9 cellular contexts compared by ENCODE assay signal in the genomic region with DNA sequence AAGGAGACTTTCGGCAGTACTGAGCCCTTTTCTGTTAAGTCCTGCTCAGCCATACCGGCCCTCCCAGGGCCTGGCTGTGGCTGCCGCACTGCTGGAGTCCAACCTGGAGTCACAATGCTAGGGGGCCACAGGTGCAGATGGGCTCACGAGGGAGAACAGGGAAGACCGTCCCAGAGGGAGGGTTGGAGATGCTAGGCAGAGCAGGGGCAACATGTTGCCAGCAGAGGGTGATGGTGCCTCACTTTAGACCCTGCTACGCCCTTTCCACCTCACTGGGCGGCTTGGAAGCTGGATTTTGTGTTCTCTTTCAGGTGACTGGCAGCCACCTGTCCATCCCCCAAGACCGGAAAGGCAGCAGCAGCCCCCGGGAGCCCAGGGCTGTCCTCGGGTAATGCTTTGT. TPM values are rescaled to one million over a fixed set of nuclear protein-coding genes. Genes with fewer than 3 reads are reported as not detected.
DNase-seq lines count a peak whose midpoint lies in the region; ATAC-seq and TF ChIP-seq lines count a peak whose summit lies in the region.
"Not testable (repeated sequence)": the region's sequence is repeated elsewhere in the genome, so short reads cannot be mapped to it uniquely, and the experiment has no call there.
"Had no signal": no experiment of that assay in that cellular context is flagged by ENCODE, and none has a peak within 500 bp of the region (broad histone marks: within the 10 kb centered on the region; RNA-seq: fewer than 3 reads in every experiment).

No MANE protein-coding gene starts in this region.

- BruUV-seq in Calu3 (replicated peaks; lab: Mats Ljungman, UMichigan): not testable (repeated sequence)

- not testable (repeated sequence) for H3K36me3 Mint-ChIP-seq in Calu3 (ENCODE audit: insufficient read depth, unreplicated experiment)

- WGBS in lung, 2 donors: 22 to 42% methylated on average over 7 to 10 of the region's 10 CpGs

- DNase-seq in Calu3: peak; percentile 14
- DNase-seq in GM20000 (ENCODE audit: low spot score): peak; percentile 53
- peak; percentile 28 for DNase-seq in NB4 (ENCODE audit: low read depth)
- DNase-seq in adipocyte (ENCODE audit: low read depth): peak; percentile 22
- DNase-seq in fibroblast of mammary gland (ENCODE audit: low read depth); lung (ENCODE audit: low spot score): not testable (repeated sequence)
- peak; percentile 41 for DNase-seq in stimulated activated CD8-positive, alpha-beta memory T cell treated with anti-CD3 and anti-CD28 coated beads, Interleukin-4, amount 100 ng/mL, for 48 hours

- H3K4me1 ChIP-seq in adipocyte (ENCODE audit: control insufficient read depth, insufficient read depth, low read length); lung (ENCODE audit: control insufficient read depth in 2 of 2, insufficient read depth in 2 of 2, low read length in 2 of 2): not testable (repeated sequence)

- H3K4me3 Mint-ChIP-seq in Calu3 (ENCODE audit: low read depth, unreplicated experiment): not testable (repeated sequence)

- not testable (repeated sequence) for H3K27me3 Mint-ChIP-seq in Calu3 (ENCODE audit: unreplicated experiment)

- not testable (repeated sequence) for H3K9me3 ChIP-seq in adipocyte (ENCODE audit: control insufficient read depth, low read length); lung (ENCODE audit: control insufficient read depth in 2 of 2, insufficient read depth in 1 of 2, low read length in 1 of 2)

- not testable (repeated sequence) for H3K4me1 Mint-ChIP-seq in Calu3 (ENCODE audit: low read depth, unreplicated experiment)

- not testable (repeated sequence) for TF ChIP-seq POLR2A in NB4 (IDR thresholded peaks at IDR 0.05; ENCODE audit: extremely low read depth, insufficient read length)

- intact Hi-C loops in Calu3 (cut with micrococcal nuclease; ENCODE audit: unreplicated experiment): not testable (repeated sequence)

- not testable (repeated sequence) for TF ChIP-seq CTCF in Calu3 (IDR thresholded peaks at IDR 0.05; ENCODE audit: unreplicated experiment)
- TF ChIP-seq CTCF in GM20000 (IDR thresholded peaks at IDR 0.05; ENCODE audit: extremely low read depth, missing control alignments): peak; percentile 22
- peak; percentile 38 for TF ChIP-seq CTCF in NB4 (IDR thresholded peaks at IDR 0.05; ENCODE audit: low read depth, low read length)
- TF ChIP-seq CTCF in fibroblast of mammary gland (conservative IDR thresholded peaks at IDR 0.05; ENCODE audit: control insufficient read depth, insufficient read depth, low read depth, low read length): peak; percentile 13
- peak; percentile 19 for TF ChIP-seq CTCF in lung (IDR thresholded peaks at IDR 0.05; ENCODE audit: control extremely low read depth, extremely low read depth)

- H3K27ac Mint-ChIP-seq in Calu3 (ENCODE audit: unreplicated experiment): not testable (repeated sequence)

- not testable (repeated sequence) for H3K9ac ChIP-seq in adipocyte (ENCODE audit: low read length)

- peak; percentile 88 for ATAC-seq in SK-N-SH treated with all-trans-retinoic acid at 6 μM for 48 hours
- ATAC-seq in lung (ENCODE audit: insufficient read depth, low FRiP score): not testable (repeated sequence)

- not testable (repeated sequence) for H3K36me3 ChIP-seq in adipocyte (ENCODE audit: control insufficient read depth, insufficient read depth, low read length, severe bottlenecking); lung (ENCODE audit: control insufficient read depth in 2 of 2, insufficient read depth in 2 of 2, low read length in 2 of 2)

- CTCF ChIA-PET in Calu3 (lab: Charles Lee): interaction anchor here (0.6 kb wide), 1 partner anchor 240 kb away, joined by 3 read pairs; no protein-coding TSS in a partner anchor

- not testable (repeated sequence) for H3K4me3 ChIP-seq in NB4 (ENCODE audit: low read depth, low read length); adipocyte (ENCODE audit: low read length); fibroblast of mammary gland (ENCODE audit: control insufficient read depth, low read depth, low read length); lung

- H3K27me3 ChIP-seq in adipocyte (replicated peaks; ENCODE audit: control insufficient read depth, insufficient read depth, low read length): peaks cover 23% of the 10 kb centered on the region
- not testable (repeated sequence) for H3K27me3 ChIP-seq in lung (ENCODE audit: control insufficient read depth, insufficient read depth)

- H3K9me3 Mint-ChIP-seq in Calu3 (ENCODE audit: low read depth, unreplicated experiment): not testable (repeated sequence)

- not testable (repeated sequence) for H3K27ac ChIP-seq in lung (ENCODE audit: low read depth in 1 of 2, low read length in 1 of 2)

RNA-seq across cellular contexts. Expression of gene CXorf49, which starts 48.1 kb away (rescaled TPM):
- 0.76 and 2.0 TPM in 2 replicates for total RNA-seq in Calu3 (2022)
- total RNA-seq in lung: not detected
- polyA plus RNA-seq in lung: not detected
- total RNA-seq: H4 had no signal

RNA-seq across cellular contexts. Expression of gene CXCR3, which starts 51.6 kb away (rescaled TPM):
- not detected in 2 replicates for total RNA-seq in Calu3 (2022)
- under 1 TPM; 0.40 to 0.74 TPM for total RNA-seq in lung
- under 1 TPM; 0.62 to 0.87 TPM for polyA plus RNA-seq in lung
- total RNA-seq: H4 had no signal
